2 cellular contexts compared by ENCODE assay signal in the genomic region with DNA sequence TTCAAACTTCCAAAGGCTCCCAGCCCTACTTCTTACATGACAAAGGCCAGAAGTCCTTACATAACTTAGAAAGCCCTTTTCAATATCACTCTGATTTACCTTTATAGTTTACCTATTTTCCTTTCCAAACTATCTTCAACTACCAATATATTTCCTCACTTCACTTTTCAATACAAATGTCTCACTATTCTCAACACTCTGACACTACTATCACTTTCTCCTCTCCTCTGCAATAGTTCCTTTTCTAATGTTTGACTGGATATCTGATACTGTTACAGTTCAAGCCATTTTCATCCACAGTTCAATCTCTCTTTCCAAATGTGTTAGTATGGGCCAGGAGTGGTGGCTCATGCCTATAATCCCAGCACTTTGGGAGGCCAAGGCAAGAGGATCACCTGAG.
TF ChIP-seq lines count a peak whose summit lies in the region.

No MANE protein-coding gene starts in this region.

TF ChIP-seq in HEK293, 187 proteins besides CTCF, POLR2A, EP300 and RAD21:
- peak; percentile 89 for TF ChIP-seq PRDM1 (tag by site-specific recombination; IDR thresholded peaks at IDR 0.05)
- TF ChIP-seq, protein P1, sequence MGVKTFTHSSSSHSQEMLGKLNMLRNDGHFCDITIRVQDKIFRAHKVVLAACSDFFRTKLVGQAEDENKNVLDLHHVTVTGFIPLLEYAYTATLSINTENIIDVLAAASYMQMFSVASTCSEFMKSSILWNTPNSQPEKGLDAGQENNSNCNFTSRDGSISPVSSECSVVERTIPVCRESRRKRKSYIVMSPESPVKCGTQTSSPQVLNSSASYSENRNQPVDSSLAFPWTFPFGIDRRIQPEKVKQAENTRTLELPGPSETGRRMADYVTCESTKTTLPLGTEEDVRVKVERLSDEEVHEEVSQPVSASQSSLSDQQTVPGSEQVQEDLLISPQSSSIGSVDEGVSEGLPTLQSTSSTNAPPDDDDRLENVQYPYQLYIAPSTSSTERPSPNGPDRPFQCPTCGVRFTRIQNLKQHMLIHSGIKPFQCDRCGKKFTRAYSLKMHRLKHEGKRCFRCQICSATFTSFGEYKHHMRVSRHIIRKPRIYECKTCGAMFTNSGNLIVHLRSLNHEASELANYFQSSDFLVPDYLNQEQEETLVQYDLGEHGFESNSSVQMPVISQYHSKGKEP (tag by site-specific recombination; IDR thresholded peaks at IDR 0.05), result no peak
TF ChIP-seq in HEK293: peak in this region for 1.

TF ChIP-seq in GM12878, 131 proteins besides CTCF, POLR2A, EP300 and RAD21:
- TF ChIP-seq, protein P2, sequence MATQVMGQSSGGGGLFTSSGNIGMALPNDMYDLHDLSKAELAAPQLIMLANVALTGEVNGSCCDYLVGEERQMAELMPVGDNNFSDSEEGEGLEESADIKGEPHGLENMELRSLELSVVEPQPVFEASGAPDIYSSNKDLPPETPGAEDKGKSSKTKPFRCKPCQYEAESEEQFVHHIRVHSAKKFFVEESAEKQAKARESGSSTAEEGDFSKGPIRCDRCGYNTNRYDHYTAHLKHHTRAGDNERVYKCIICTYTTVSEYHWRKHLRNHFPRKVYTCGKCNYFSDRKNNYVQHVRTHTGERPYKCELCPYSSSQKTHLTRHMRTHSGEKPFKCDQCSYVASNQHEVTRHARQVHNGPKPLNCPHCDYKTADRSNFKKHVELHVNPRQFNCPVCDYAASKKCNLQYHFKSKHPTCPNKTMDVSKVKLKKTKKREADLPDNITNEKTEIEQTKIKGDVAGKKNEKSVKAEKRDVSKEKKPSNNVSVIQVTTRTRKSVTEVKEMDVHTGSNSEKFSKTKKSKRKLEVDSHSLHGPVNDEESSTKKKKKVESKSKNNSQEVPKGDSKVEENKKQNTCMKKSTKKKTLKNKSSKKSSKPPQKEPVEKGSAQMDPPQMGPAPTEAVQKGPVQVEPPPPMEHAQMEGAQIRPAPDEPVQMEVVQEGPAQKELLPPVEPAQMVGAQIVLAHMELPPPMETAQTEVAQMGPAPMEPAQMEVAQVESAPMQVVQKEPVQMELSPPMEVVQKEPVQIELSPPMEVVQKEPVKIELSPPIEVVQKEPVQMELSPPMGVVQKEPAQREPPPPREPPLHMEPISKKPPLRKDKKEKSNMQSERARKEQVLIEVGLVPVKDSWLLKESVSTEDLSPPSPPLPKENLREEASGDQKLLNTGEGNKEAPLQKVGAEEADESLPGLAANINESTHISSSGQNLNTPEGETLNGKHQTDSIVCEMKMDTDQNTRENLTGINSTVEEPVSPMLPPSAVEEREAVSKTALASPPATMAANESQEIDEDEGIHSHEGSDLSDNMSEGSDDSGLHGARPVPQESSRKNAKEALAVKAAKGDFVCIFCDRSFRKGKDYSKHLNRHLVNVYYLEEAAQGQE (IDR thresholded peaks at IDR 0.05; ENCODE audit: low read depth, low read length), result no peak
- TF ChIP-seq CHD2 (IDR thresholded peaks at IDR 0.05; ENCODE audit: borderline replicate concordance, low read depth, low read length) (no peak), SIX5 (IDR thresholded peaks at IDR 0.05; ENCODE audit: low read depth, low read length, severe bottlenecking) (no peak), SUZ12 (IDR thresholded peaks at IDR 0.05; ENCODE audit: unreplicated experiment) (no peak), MYB (IDR thresholded peaks at IDR 0.05; ENCODE audit: borderline replicate concordance, low read depth, low read length) (no peak), TCF12 (IDR thresholded peaks at IDR 0.05; ENCODE audit: low read depth, low read length) (no peak)
- TF ChIP-seq, protein P3, sequence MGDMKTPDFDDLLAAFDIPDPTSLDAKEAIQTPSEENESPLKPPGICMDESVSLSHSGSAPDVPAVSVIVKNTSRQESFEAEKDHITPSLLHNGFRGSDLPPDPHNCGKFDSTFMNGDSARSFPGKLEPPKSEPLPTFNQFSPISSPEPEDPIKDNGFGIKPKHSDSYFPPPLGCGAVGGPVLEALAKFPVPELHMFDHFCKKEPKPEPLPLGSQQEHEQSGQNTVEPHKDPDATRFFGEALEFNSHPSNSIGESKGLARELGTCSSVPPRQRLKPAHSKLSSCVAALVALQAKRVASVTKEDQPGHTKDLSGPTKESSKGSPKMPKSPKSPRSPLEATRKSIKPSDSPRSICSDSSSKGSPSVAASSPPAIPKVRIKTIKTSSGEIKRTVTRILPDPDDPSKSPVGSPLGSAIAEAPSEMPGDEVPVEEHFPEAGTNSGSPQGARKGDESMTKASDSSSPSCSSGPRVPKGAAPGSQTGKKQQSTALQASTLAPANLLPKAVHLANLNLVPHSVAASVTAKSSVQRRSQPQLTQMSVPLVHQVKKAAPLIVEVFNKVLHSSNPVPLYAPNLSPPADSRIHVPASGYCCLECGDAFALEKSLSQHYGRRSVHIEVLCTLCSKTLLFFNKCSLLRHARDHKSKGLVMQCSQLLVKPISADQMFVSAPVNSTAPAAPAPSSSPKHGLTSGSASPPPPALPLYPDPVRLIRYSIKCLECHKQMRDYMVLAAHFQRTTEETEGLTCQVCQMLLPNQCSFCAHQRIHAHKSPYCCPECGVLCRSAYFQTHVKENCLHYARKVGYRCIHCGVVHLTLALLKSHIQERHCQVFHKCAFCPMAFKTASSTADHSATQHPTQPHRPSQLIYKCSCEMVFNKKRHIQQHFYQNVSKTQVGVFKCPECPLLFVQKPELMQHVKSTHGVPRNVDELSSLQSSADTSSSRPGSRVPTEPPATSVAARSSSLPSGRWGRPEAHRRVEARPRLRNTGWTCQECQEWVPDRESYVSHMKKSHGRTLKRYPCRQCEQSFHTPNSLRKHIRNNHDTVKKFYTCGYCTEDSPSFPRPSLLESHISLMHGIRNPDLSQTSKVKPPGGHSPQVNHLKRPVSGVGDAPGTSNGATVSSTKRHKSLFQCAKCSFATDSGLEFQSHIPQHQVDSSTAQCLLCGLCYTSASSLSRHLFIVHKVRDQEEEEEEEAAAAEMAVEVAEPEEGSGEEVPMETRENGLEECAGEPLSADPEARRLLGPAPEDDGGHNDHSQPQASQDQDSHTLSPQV (IDR thresholded peaks at IDR 0.05), result no peak
- TF ChIP-seq, protein P4, sequence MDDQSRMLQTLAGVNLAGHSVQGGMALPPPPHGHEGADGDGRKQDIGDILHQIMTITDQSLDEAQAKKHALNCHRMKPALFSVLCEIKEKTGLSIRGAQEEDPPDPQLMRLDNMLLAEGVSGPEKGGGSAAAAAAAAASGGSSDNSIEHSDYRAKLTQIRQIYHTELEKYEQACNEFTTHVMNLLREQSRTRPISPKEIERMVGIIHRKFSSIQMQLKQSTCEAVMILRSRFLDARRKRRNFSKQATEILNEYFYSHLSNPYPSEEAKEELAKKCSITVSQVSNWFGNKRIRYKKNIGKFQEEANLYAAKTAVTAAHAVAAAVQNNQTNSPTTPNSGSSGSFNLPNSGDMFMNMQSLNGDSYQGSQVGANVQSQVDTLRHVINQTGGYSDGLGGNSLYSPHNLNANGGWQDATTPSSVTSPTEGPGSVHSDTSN (IDR thresholded peaks at IDR 0.05; ENCODE audit: insufficient replicate concordance, low read depth, low read length), result no peak
